In the genomic region with DNA sequence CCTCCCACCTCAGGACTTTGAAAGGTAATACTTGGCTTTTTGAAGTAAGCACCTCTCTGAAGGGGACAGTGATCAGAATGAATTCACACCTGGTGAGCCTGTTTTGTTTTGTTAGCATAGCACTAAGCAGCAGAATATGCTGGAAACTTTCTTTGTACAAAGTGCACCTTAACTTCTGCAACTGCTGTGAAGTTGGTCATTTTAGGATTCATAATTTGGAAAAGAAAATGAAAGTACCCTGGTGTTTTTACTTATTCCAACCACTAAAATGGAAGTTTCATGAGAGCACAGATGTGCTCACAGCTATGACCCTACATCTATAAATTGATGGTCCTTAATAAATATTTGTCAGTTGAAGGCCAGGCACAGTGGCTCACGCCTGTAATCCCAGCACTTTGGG, we compare ENCODE assay signal across 23 cellular contexts.
A peak's percentile ranks its signal among the peaks of the same experiment; 100 is the strongest.
DNase-seq lines count a peak whose midpoint lies in the region; ATAC-seq and TF ChIP-seq lines count a peak whose summit lies in the region.
"Had no signal": no experiment of that assay in that cellular context is flagged by ENCODE, and none has a peak within 500 bp of the region (broad histone marks: within the 10 kb centered on the region; RNA-seq: fewer than 3 reads in every experiment).

No MANE protein-coding gene starts in this region.

- no peak overlapping the region for H3K27ac ChIP-seq in KMS-11
- H3K27ac ChIP-seq: brain microvascular endothelial cell, lower lobe of right lung, ovary, Peyer's patch, suprapubic skin had no signal

- H3K4me3 ChIP-seq in KMS-11 (IDR thresholded peaks at IDR 0.05; ENCODE audit: insufficient read depth, low read depth, low read length): no peak overlapping the region
- H3K4me3 ChIP-seq: lower lobe of right lung, ovary, Peyer's patch, suprapubic skin had no signal

- H4K20me1 ChIP-seq in KMS-11 (ENCODE audit: insufficient read depth): no peaks in the 10 kb centered on the region

- peaks cover 9% of the 10 kb centered on the region for H3K4me1 ChIP-seq in KMS-11 (ENCODE audit: low read depth, poor library complexity, severe bottlenecking)
- H3K4me1 ChIP-seq: lower lobe of right lung, suprapubic skin had no signal

- no peak overlapping the region for H2AFZ ChIP-seq in KMS-11 (ENCODE audit: low read depth)

- H3K36me3 ChIP-seq in KMS-11 (ENCODE audit: insufficient read depth): no peaks in the 10 kb centered on the region
- H3K36me3 ChIP-seq: brain microvascular endothelial cell, lower lobe of right lung, ovary, Peyer's patch, suprapubic skin had no signal

- no peaks in the 10 kb centered on the region for H3K27me3 ChIP-seq in KMS-11 (ENCODE audit: insufficient read depth, low read depth)
- H3K27me3 ChIP-seq: brain microvascular endothelial cell, ovary, Peyer's patch, suprapubic skin had no signal

- H3K4me2 ChIP-seq in KMS-11: 0 out of 2 replicates have a peak overlapping the region, but pooled peaks have one; percentile 6

- H3K9ac ChIP-seq in KMS-11: no peak overlapping the region

- DNase-seq in hippocampal formation (lab: John Stamatoyannopoulos, UW): no peak
- DNase-seq in islet precursor cell: no peak
- DNase-seq in NCI-H524 treated with DMSO at 0.1 percent for 48 hours (lab: John Stamatoyannopoulos, UW): no peak
- DNase-seq: activated CD4-positive, alpha-beta T cell treated with anti-CD3 and anti-CD28 coated beads for 4 hours; activated T-cell treated with anti-CD3 and anti-CD28 coated beads for 4 hours; AML-193; brain microvascular endothelial cell; dermis blood vessel endothelial cell; erythroblast; GDM1; lower lobe of right lung; MV-4-11; NCI-H2081 treated with DMSO at 0.1 percent for 48 hours; NCI-H774; ovary; Peyer's patch; stimulated activated CD4-positive, alpha-beta T cell treated with anti-CD3 and anti-CD28 coated beads, Interleukin-2, amount 100 ng/mL, for 48 hours had no signal

- no peaks in the 10 kb centered on the region for H3K79me2 ChIP-seq in KMS-11 (ENCODE audit: insufficient read depth, low read depth)

- no peak for TF ChIP-seq CTCF in KMS-11 (conservative IDR thresholded peaks at IDR 0.05; ENCODE audit: low read depth, low read length)

- ATAC-seq in GM18867 (IDR thresholded peaks at IDR 0.05; ENCODE audit: unreplicated experiment): peak; percentile 62
- ATAC-seq in GM21367 (IDR thresholded peaks at IDR 0.05; ENCODE audit: unreplicated experiment): peak; percentile 44
- ATAC-seq in HG02885 (IDR thresholded peaks at IDR 0.05; ENCODE audit: poor library complexity, unreplicated experiment): peak; percentile 55
- ATAC-seq: lower lobe of right lung, SK-N-SH treated with all-trans-retinoic acid at 6 μM for 48 hours had no signal
